In the genomic region with DNA sequence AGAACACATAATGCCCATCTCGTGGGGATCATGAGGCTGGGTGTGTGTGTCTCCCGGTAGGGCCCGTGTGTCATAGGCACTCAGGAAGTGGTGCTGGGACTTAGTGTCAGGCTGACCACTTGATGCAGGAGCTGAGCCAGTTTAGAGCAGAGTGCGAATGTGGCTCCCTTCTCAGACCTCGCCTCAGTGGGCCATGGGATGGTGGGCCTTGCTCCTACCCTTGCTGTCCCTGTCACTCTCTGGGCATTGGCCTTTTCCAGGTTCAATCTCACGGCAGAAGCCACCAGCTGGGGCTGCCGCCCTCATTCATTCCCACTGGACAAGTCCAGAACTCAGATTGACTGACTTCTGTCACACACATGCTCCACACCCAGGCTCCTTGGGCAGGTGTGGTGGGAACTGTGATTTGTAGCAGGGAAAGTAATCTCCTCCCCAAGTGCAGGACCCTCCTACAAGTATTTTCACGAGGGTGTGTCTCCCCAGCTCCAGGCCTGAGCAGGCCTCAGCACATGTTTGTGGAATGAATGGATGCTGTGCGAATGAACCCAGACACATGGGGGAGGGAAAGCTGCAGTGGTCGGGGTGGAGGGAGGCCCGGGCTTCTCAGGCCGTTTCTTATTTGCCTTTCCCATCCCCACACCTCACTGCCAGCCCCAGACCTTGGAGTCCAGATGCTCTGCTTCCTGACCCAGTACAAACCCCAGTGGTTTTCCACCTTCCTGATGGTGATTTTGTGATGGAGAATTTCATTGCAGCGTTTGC, we compare ENCODE assay signal across 17 cellular contexts. TPM values are rescaled to one million over a fixed set of nuclear protein-coding genes. Genes with fewer than 3 reads are reported as not detected.
DNase-seq lines count a peak whose midpoint lies in the region; ATAC-seq and TF ChIP-seq lines count a peak whose summit lies in the region.
"Had no signal": no experiment of that assay in that cellular context is flagged by ENCODE, and none has a peak within 500 bp of the region (broad histone marks: within the 10 kb centered on the region; RNA-seq: fewer than 3 reads in every experiment).

No MANE protein-coding gene starts in this region.

- WGBS in ovary, 3 donors, result 56 to 61% (median 57%) methylated on average over 13 of the region's 13 CpGs

- no peak overlapping the region for H3K4me3 Mint-ChIP-seq in activated CD8-positive, alpha-beta T cell treated with anti-CD3 and anti-CD28 coated beads, Interleukin-2, amount 10 ng/mL, durations not matched to agents 7 days and 5 days
- H3K4me3 Mint-ChIP-seq in activated CD8-positive, alpha-beta T cell treated with anti-CD3 and anti-CD28 coated beads for 36 hours, result no peak overlapping the region
- no peak overlapping the region for H3K4me3 Mint-ChIP-seq in Caco-2 (ENCODE audit: unreplicated experiment)
- H3K4me3 Mint-ChIP-seq: activated naive CD8-positive, alpha-beta T cell treated with anti-CD3 and anti-CD28 coated beads, Interleukin-2, amount 10 ng/mL, durations not matched to agents 7 days and 5 days; IgD-negative memory B cell; naive B cell had no signal

- ATAC-seq in activated CD8-positive, alpha-beta T cell treated with anti-CD3 and anti-CD28 coated beads, Interleukin-2, amount 10 ng/mL, durations not matched to agents 7 days and 5 days, result no peak
- ATAC-seq in activated CD8-positive, alpha-beta T cell treated with anti-CD3 and anti-CD28 coated beads for 36 hours, result no peak
- no peak for ATAC-seq in HG02571 (IDR thresholded peaks at IDR 0.05; ENCODE audit: unreplicated experiment)
- ATAC-seq: A549; activated CD4-positive, CD25-positive, alpha-beta regulatory T cell treated with anti-CD3 and anti-CD28 coated beads, Interleukin-2, amount 50 U/mL, for 24 hours had no signal

- H3K27ac ChIP-seq in ovary (peak overlapping the region in 1 of 2 donors; percentile 8), A673 (ENCODE audit: low read depth, low read length, poor library complexity, severe bottlenecking) (no peak overlapping the region)
- H3K27ac ChIP-seq: A549, upper lobe of left lung had no signal

- no peaks in the 10 kb centered on the region for H3K27me3 Mint-ChIP-seq in activated CD8-positive, alpha-beta T cell treated with anti-CD3 and anti-CD28 coated beads, Interleukin-2, amount 10 ng/mL, durations not matched to agents 7 days and 5 days (ENCODE audit: low read depth)
- no peaks in the 10 kb centered on the region for H3K27me3 Mint-ChIP-seq in activated CD8-positive, alpha-beta T cell treated with anti-CD3 and anti-CD28 coated beads for 36 hours
- no peaks in the 10 kb centered on the region for H3K27me3 Mint-ChIP-seq in Caco-2 (ENCODE audit: insufficient read depth, unreplicated experiment)
- H3K27me3 Mint-ChIP-seq: activated naive CD8-positive, alpha-beta T cell treated with anti-CD3 and anti-CD28 coated beads, Interleukin-2, amount 10 ng/mL, durations not matched to agents 7 days and 5 days; IgD-negative memory B cell; naive B cell had no signal

- peaks cover 12% of the 10 kb centered on the region for H3K4me1 ChIP-seq in ovary (ENCODE audit: insufficient read depth)
- H3K4me1 ChIP-seq in Caco-2, result no peaks in the 10 kb centered on the region
- no peaks in the 10 kb centered on the region for H3K4me1 ChIP-seq in A673 (ENCODE audit: insufficient read depth, low read length, poor library complexity, severe bottlenecking)
- H3K4me1 ChIP-seq: A549 had no signal

- DNase-seq in activated CD8-positive, alpha-beta T cell treated with anti-CD3 and anti-CD28 coated beads, Interleukin-2, amount 10 ng/mL, durations not matched to agents 7 days and 5 days, result peak; percentile 14
- DNase-seq in activated CD8-positive, alpha-beta T cell treated with anti-CD3 and anti-CD28 coated beads for 36 hours, result no peak
- DNase-seq in M059J (ENCODE audit: low read depth) (peak; percentile 71), ecto neural progenitor cell (ENCODE audit: low spot score) (peak; percentile 36), ovary (peak in 3 of 5 donors; percentile 20 to 44 (median 28)), Caco-2 (no peak), A673 (ENCODE audit: low spot score) (no peak)
- DNase-seq: activated naive CD8-positive, alpha-beta T cell treated with anti-CD3 and anti-CD28 coated beads, Interleukin-2, amount 10 ng/mL, durations not matched to agents 7 days and 5 days; naive B cell; NCI-H1694; NK-92 treated with Interleukin-12 subunit alpha and Interleukin-12 subunit beta, amount 100 ng/mL, for 24 hours; small intestine had no signal

- no TSS peak for BruUV-seq in Caco-2 (replicated peaks; lab: Mats Ljungman, UMichigan)
- no TSS peak for BruUV-seq in A673 (replicated peaks; lab: Mats Ljungman, UMichigan)

- no peaks in the 10 kb centered on the region for H3K36me3 ChIP-seq in ovary
- no peaks in the 10 kb centered on the region; the same call in 1 of the 2 replicates for H3K36me3 ChIP-seq in Caco-2 (ENCODE audit: control insufficient read depth, insufficient read depth, low read length)
- no peaks in the 10 kb centered on the region for H3K36me3 ChIP-seq in A673 (ENCODE audit: insufficient read depth, low read length, poor library complexity, severe bottlenecking)

- intact Hi-C loops in activated CD8-positive, alpha-beta T cell treated with anti-CD3 and anti-CD28 coated beads for 36 hours (cut with micrococcal nuclease), result no loop called here
- intact Hi-C loops in ovary (cut with DNase I) (no loop called here), Caco-2 (cut with micrococcal nuclease; ENCODE audit: unreplicated experiment) (no loop called here), A673 (cut with micrococcal nuclease; ENCODE audit: unreplicated experiment) (no loop called here)

- POLR2A ChIA-PET in activated CD8-positive, alpha-beta T cell treated with anti-CD3 and anti-CD28 coated beads, Interleukin-2, amount 10 ng/mL, durations not matched to agents 7 days and 5 days (lab: Charles Lee), result no interaction called here
- POLR2A ChIA-PET in activated CD8-positive, alpha-beta T cell treated with anti-CD3 and anti-CD28 coated beads for 36 hours (lab: Charles Lee), result no interaction called here
- POLR2A ChIA-PET in Caco-2 (lab: Charles Lee) (no interaction called here), A673 (lab: Charles Lee; ENCODE audit: low non-redundant PET) (no interaction called here)

- CTCF ChIA-PET in activated CD8-positive, alpha-beta T cell treated with anti-CD3 and anti-CD28 coated beads, Interleukin-2, amount 10 ng/mL, durations not matched to agents 7 days and 5 days (lab: Charles Lee), result interaction anchor here (0.6 to 3.9 kb wide), 5 partner anchors 7 to 1107 kb away, joined by 3 to 16 read pairs (median 5); no protein-coding TSS in a partner anchor
- CTCF ChIA-PET in activated CD8-positive, alpha-beta T cell treated with anti-CD3 and anti-CD28 coated beads for 36 hours (lab: Charles Lee), result interaction anchor here (1.3 to 1.6 kb wide), 3 partner anchors 113 to 148 kb away, joined by 3 to 4 read pairs (median 3); no protein-coding TSS in a partner anchor
- CTCF ChIA-PET in Caco-2 (lab: Charles Lee) (no interaction called here), A673 (lab: Charles Lee) (no interaction called here)

- TF ChIP-seq POLR2A in ovary (IDR thresholded peaks at IDR 0.05), result no peak

- H3K9me3 ChIP-seq in ovary (no peaks in the 10 kb centered on the region), Caco-2 (no peaks in the 10 kb centered on the region), A673 (ENCODE audit: low read depth, low read length, poor library complexity, severe bottlenecking) (no peaks in the 10 kb centered on the region)
- H3K9me3 ChIP-seq: A549, upper lobe of left lung had no signal

- no peak for TF ChIP-seq CTCF in activated CD8-positive, alpha-beta T cell treated with anti-CD3 and anti-CD28 coated beads for 36 hours (IDR thresholded peaks at IDR 0.05)
- TF ChIP-seq CTCF in ovary (IDR thresholded peaks at IDR 0.05) (no peak), Caco-2 (IDR thresholded peaks at IDR 0.05; ENCODE audit: insufficient read depth in 1 of 2, low read depth in 1 of 2, low read length in 1 of 2, severe bottlenecking in 1 of 2, unreplicated experiment in 1 of 2) (no peak), A673 (conservative IDR thresholded peaks at IDR 0.05; ENCODE audit: low read depth, low read length) (no peak)

- no peak for TF ChIP-seq EP300 in ovary (IDR thresholded peaks at IDR 0.05)

- H3K27ac Mint-ChIP-seq in activated CD8-positive, alpha-beta T cell treated with anti-CD3 and anti-CD28 coated beads, Interleukin-2, amount 10 ng/mL, durations not matched to agents 7 days and 5 days, result no peak overlapping the region
- H3K27ac Mint-ChIP-seq in activated CD8-positive, alpha-beta T cell treated with anti-CD3 and anti-CD28 coated beads for 36 hours, result no peak overlapping the region
- H3K27ac Mint-ChIP-seq in Caco-2 (ENCODE audit: unreplicated experiment), result no peak overlapping the region
- H3K27ac Mint-ChIP-seq: activated naive CD8-positive, alpha-beta T cell treated with anti-CD3 and anti-CD28 coated beads, Interleukin-2, amount 10 ng/mL, durations not matched to agents 7 days and 5 days; IgD-negative memory B cell had no signal

- H3K27me3 ChIP-seq in ovary (no peaks in the 10 kb centered on the region), Caco-2 (replicated peaks; ENCODE audit: control insufficient read depth, insufficient read depth, low read length) (no peaks in the 10 kb centered on the region), A673 (replicated peaks; ENCODE audit: insufficient read depth, low read depth, low read length, poor library complexity) (no peaks in the 10 kb centered on the region)
- H3K27me3 ChIP-seq: upper lobe of left lung had no signal

- no peak overlapping the region for H3K4me3 ChIP-seq in ovary
- H3K4me3 ChIP-seq in Caco-2 (ENCODE audit: low read depth, low read length), result no peak overlapping the region
- H3K4me3 ChIP-seq in A673 (ENCODE audit: low read depth, low read length, poor library complexity, severe bottlenecking), result no peak overlapping the region
- H3K4me3 ChIP-seq: A549, upper lobe of left lung had no signal

- no peaks in the 10 kb centered on the region for H3K36me3 Mint-ChIP-seq in activated CD8-positive, alpha-beta T cell treated with anti-CD3 and anti-CD28 coated beads, Interleukin-2, amount 10 ng/mL, durations not matched to agents 7 days and 5 days (ENCODE audit: low read depth)
- no peaks in the 10 kb centered on the region for H3K36me3 Mint-ChIP-seq in activated CD8-positive, alpha-beta T cell treated with anti-CD3 and anti-CD28 coated beads for 36 hours (ENCODE audit: low read depth)
- H3K36me3 Mint-ChIP-seq in Caco-2 (ENCODE audit: insufficient read depth, unreplicated experiment), result no peaks in the 10 kb centered on the region
- H3K36me3 Mint-ChIP-seq: naive B cell had no signal

- H3K4me1 Mint-ChIP-seq in activated CD8-positive, alpha-beta T cell treated with anti-CD3 and anti-CD28 coated beads, Interleukin-2, amount 10 ng/mL, durations not matched to agents 7 days and 5 days (ENCODE audit: low read depth), result peaks cover 21% of the 10 kb centered on the region
- H3K4me1 Mint-ChIP-seq in activated CD8-positive, alpha-beta T cell treated with anti-CD3 and anti-CD28 coated beads for 36 hours (ENCODE audit: low read depth), result peaks cover 4% of the 10 kb centered on the region
- H3K4me1 Mint-ChIP-seq in Caco-2 (ENCODE audit: low read depth, unreplicated experiment), result no peaks in the 10 kb centered on the region
- H3K4me1 Mint-ChIP-seq: IgD-negative memory B cell had no signal

- H3K9me3 Mint-ChIP-seq in activated CD8-positive, alpha-beta T cell treated with anti-CD3 and anti-CD28 coated beads, Interleukin-2, amount 10 ng/mL, durations not matched to agents 7 days and 5 days (ENCODE audit: insufficient read depth), result no peaks in the 10 kb centered on the region
- no peaks in the 10 kb centered on the region for H3K9me3 Mint-ChIP-seq in activated CD8-positive, alpha-beta T cell treated with anti-CD3 and anti-CD28 coated beads for 36 hours
- H3K9me3 Mint-ChIP-seq in Caco-2 (ENCODE audit: unreplicated experiment), result no peaks in the 10 kb centered on the region
- H3K9me3 Mint-ChIP-seq: activated naive CD8-positive, alpha-beta T cell treated with anti-CD3 and anti-CD28 coated beads, Interleukin-2, amount 10 ng/mL, durations not matched to agents 7 days and 5 days; IgD-negative memory B cell; naive B cell had no signal

RNA-seq across cellular contexts. Expression of a gene that starts 54.9 kb away (rescaled TPM):
- total RNA-seq in activated CD8-positive, alpha-beta T cell treated with anti-CD3 and anti-CD28 coated beads, Interleukin-2, amount 10 ng/mL, durations not matched to agents 7 days and 5 days, result 1 to 10 TPM in 1 of 2 experiments, under 1 TPM in 1; 0.70 to 1.2 TPM
- 1 to 10 TPM; 5.5 to 6.0 TPM for total RNA-seq in activated CD8-positive, alpha-beta T cell treated with anti-CD3 and anti-CD28 coated beads for 36 hours
- total RNA-seq in M059J (2014; rRNA removed; shearing (Covaris generic)), result 7.2 and 17.1 TPM in 2 replicates
- total RNA-seq in ovary, result 10 to 100 TPM in 1 of 7 donors, 1 to 10 TPM in 6; 1.8 to 11.0 (median 5.2) TPM
- 1 to 10 TPM in 1 of 2 donors, under 1 TPM in 1; 0.35 to 1.9 TPM for polyA plus RNA-seq in ovary
- 0.54 TPM in 1 of 2 replicates, not detected in the other for total RNA-seq in Caco-2 (2022)
- 0.84 and 1.3 TPM in 2 replicates for total RNA-seq in A673 (2021)

Comparison
In these comparisons a context has a peak if more than half of its experiments do, and no peak if none do; other contexts are left out.
1. DNase-seq: peak in activated CD8-positive, alpha-beta T cell treated with anti-CD3 and anti-CD28 coated beads, Interleukin-2, amount 10 ng/mL, durations not matched to agents 7 days and 5 days (single experiment), M059J (single experiment), ecto neural progenitor cell (single experiment) and ovary (3 of 5); none in activated CD8-positive, alpha-beta T cell treated with anti-CD3 and anti-CD28 coated beads for 36 hours (single experiment), Caco-2 (0 of 2) and A673 (single experiment).
2. CTCF ChIA-PET loops: an anchor here in activated CD8-positive, alpha-beta T cell treated with anti-CD3 and anti-CD28 coated beads, Interleukin-2, amount 10 ng/mL, durations not matched to agents 7 days and 5 days (0.6 to 3.9 kb wide) and activated CD8-positive, alpha-beta T cell treated with anti-CD3 and anti-CD28 coated beads for 36 hours (1.3 to 1.6 kb wide); none called in Caco-2 and A673.